Comparison of ENCODE assay signal across 33 cellular contexts in genomic region chr14:86601813-86602212, GRCh38.
"Had no signal": no experiment of that assay in that cellular context is flagged by ENCODE, and none has a peak within 500 bp of the region (broad histone marks: within the 10 kb centered on the region; RNA-seq: fewer than 3 reads in every experiment).

No MANE protein-coding gene starts in this region.

- H3K4me1 ChIP-seq: adrenal gland, ascending aorta, body of pancreas, breast epithelium had no signal

- H3K27me3 ChIP-seq: adrenal gland, ascending aorta, body of pancreas, brain microvascular endothelial cell, breast epithelium, cardiac muscle cell had no signal

- ATAC-seq: activated naive CD4-positive, alpha-beta T cell treated with anti-CD3 and anti-CD28 coated beads, Interleukin-2, amount 50 U/mL, for 72 hours; activated naive CD8-positive, alpha-beta T cell treated with anti-CD3 and anti-CD28 coated beads, Interleukin-2, amount 50 U/mL, for 24 hours; activated T-cell treated with anti-CD3 and anti-CD28 coated beads, Interleukin-2, amount 50 U/mL, for 4 hours; activated T-cell treated with anti-CD3 and anti-CD28 coated beads, Interleukin-2, amount 50 U/mL, for 72 hours; activated T-helper 17 cell treated with anti-CD3 and anti-CD28 coated beads, Interleukin-2, amount 50 U/mL, for 72 hours; body of pancreas had no signal

- H3K36me3 ChIP-seq: adrenal gland, ascending aorta, brain microvascular endothelial cell, breast epithelium, cardiac muscle cell had no signal

- H3K4me3 ChIP-seq: adrenal gland, ascending aorta, body of pancreas, breast epithelium, cardiac muscle cell had no signal

- H3K27ac ChIP-seq: adrenal gland, ascending aorta, body of pancreas, brain microvascular endothelial cell, breast epithelium, cardiac muscle cell had no signal

- H3K9me3 ChIP-seq: adrenal gland, ascending aorta, body of pancreas, breast epithelium had no signal

- DNase-seq: activated effector memory CD4-positive, alpha-beta T cell treated with anti-CD3 and anti-CD28 coated beads, Interleukin-2, amount 50 U/mL, for 16 hours; activated effector memory CD4-positive, alpha-beta T cell treated with Interleukin-2 at 50 U/mL for 16 hours; activated gamma-delta T cell; activated gamma-delta T cell treated with Interleukin-2 at 50 U/mL for 16 hours; activated naive CD4-positive, alpha-beta T cell; activated naive CD4-positive, alpha-beta T cell treated with anti-CD3 and anti-CD28 coated beads for 36 hours; activated naive CD4-positive, alpha-beta T cell treated with anti-CD3 and anti-CD28 coated beads, Interleukin-2, amount 10 ng/mL, durations not matched to agents 7 days and 5 days; activated naive CD4-positive, alpha-beta T cell treated with anti-CD3 and anti-CD28 coated beads, Interleukin-2, amount 50 U/mL, for 16 hours; activated naive CD4-positive, alpha-beta T cell treated with Interleukin-2 at 50 U/mL for 16 hours; activated naive CD8-positive, alpha-beta T cell treated with anti-CD3 and anti-CD28 coated beads for 36 hours; activated naive CD8-positive, alpha-beta T cell treated with anti-CD3 and anti-CD28 coated beads, Interleukin-2, amount 10 ng/mL, durations not matched to agents 7 days and 5 days; activated naive CD8-positive, alpha-beta T cell treated with anti-CD3 and anti-CD28 coated beads, Interleukin-2, amount 50 U/mL, for 24 hours; activated T-cell treated with anti-CD3 and anti-CD28 coated beads for 4 hours; activated T-cell treated with anti-CD3 and anti-CD28 coated beads, Interleukin-2, amount 50 U/mL, for 1 hour; activated T-cell treated with anti-CD3 and anti-CD28 coated beads, Interleukin-2, amount 50 U/mL, for 24 hours; activated T-cell treated with anti-CD3 and anti-CD28 coated beads, Interleukin-2, amount 50 U/mL, for 4 hours; activated T-cell treated with anti-CD3 and anti-CD28 coated beads, Interleukin-2, amount 50 U/mL, for 48 hours; activated T-cell treated with anti-CD3 and anti-CD28 coated beads, Interleukin-2, amount 50 U/mL, for 72 hours; adrenal gland; amniotic stem cell; amygdala; anterior cingulate cortex; aorta; body of pancreas; brain microvascular endothelial cell; caudate nucleus; central memory CD4-positive, alpha-beta T cell; cerebellar nuclear complex had no signal
